In the genomic region with DNA sequence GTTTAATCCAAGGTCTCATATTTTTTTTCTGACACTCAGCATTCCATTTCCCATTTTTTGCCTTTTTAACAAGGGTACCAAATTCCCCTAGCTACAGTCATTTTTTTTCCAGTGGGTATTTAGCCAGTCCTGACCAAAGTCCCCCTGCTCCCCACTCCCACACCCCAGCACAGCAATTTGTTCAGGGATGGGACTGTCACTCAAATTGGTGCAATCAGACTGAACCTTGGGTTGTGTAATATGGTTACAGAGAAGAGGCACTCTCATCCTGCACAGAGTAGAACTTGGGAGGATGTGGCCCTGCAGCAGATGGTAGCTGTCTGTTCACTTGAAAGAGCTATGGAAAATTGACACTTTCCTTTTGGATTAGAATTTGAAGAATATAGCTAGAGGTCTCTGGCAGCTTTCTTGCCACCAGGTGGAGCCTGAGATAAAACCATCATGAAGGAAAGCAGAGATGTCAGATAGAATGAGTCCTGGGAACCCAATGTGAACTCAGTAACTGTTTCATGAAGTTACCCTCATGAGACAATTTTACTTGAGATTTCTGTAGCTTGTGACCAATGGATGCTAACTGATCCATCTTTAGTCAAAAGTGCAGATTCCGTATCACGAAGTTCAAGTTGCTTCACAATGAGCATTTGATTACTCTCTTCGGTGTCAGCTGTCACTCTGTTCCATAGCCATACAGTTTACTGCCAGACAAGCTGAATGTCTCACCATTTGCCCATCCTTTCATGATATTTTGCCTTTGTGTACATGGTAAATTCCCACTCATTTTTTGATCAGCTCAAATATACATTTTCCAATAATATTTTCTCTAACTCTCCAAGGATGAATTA, we compare ENCODE assay signal across 7 cellular contexts.
DNase-seq lines count a peak whose midpoint lies in the region; ATAC-seq and TF ChIP-seq lines count a peak whose summit lies in the region.

No MANE protein-coding gene starts in this region.

- H3K9me3 ChIP-seq in Panc1 (ENCODE audit: control insufficient read depth, insufficient read depth, low read depth, low read length), result no peaks in the 10 kb centered on the region
- no peaks in the 10 kb centered on the region for H3K9me3 ChIP-seq in tibial nerve

- in situ Hi-C loops in Panc1 (cut with HindIII; ENCODE audit: low pct_unique_long_range_greater_than_20kb, low sequenced_read_pairs), result no loop called here

- peak; percentile 30; the same call in 1 of the 2 replicates for TF ChIP-seq CTCF in GM12875 (IDR thresholded peaks at IDR 0.05; ENCODE audit: borderline replicate concordance, insufficient read depth, low read depth, low read length)
- peak; percentile 74 for TF ChIP-seq CTCF in Panc1 (IDR thresholded peaks at IDR 0.05)
- TF ChIP-seq CTCF in fibroblast of villous mesenchyme (IDR thresholded peaks at IDR 0.05; ENCODE audit: insufficient read depth, low read depth, low read length), result peak; percentile 50
- peak in 3 of 5 experiments; percentile 9 to 24 (median 15) for TF ChIP-seq CTCF in tibial nerve (IDR thresholded peaks at IDR 0.05)

- CTCF ChIA-PET in Panc1 (lab: Charles Lee), result interaction anchor here (1.0 to 1.3 kb wide), 3 partner anchors 704 to 903 kb away, joined by 3 to 6 read pairs (median 4); no protein-coding TSS in a partner anchor

- H3K27me3 ChIP-seq in Panc1 (ENCODE audit: control insufficient read depth, insufficient read depth, low read length) (no peaks in the 10 kb centered on the region), tibial nerve (no peaks in the 10 kb centered on the region)

- intact Hi-C loops in Panc1 (cut with micrococcal nuclease; ENCODE audit: unreplicated experiment), result loop anchor here (5.0 to 10.0 kb wide), 3 partner anchors 288 to 902 kb away; no protein-coding TSS in a partner anchor

- TF ChIP-seq POLR2A in tibial nerve (IDR thresholded peaks at IDR 0.05), result no peak

- H3K4me1 ChIP-seq in Panc1 (ENCODE audit: control insufficient read depth, insufficient read depth, low read length) (no peaks in the 10 kb centered on the region), tibial nerve (no peaks in the 10 kb centered on the region)

- peak; percentile 84 for ATAC-seq in Panc1

- DNase-seq in HS-5 (ENCODE audit: low read depth) (peak; percentile 25), Panc1 (ENCODE audit: low read depth, low spot score) (peak; percentile 32), fibroblast of villous mesenchyme (ENCODE audit: low read depth) (peak; percentile 46), tibial nerve (ENCODE audit: low spot score in 2 of 2) (peak in 1 of 2 donors; percentile 40), mesenteric fat pad (ENCODE audit: low spot score) (no peak)
- no peak for DNase-seq in NK-92 treated with Interleukin-12 subunit alpha and Interleukin-12 subunit beta, amount 100 ng/mL, for 24 hours (lab: John Stamatoyannopoulos, UW)

- POLR2A ChIA-PET in Panc1 (lab: Charles Lee), result no interaction called here

- H3K4me3 ChIP-seq in GM12875 (ENCODE audit: low read depth, low read length), result no peak overlapping the region
- no peak overlapping the region for H3K4me3 ChIP-seq in Panc1 (ENCODE audit: low read depth in 2 of 2, low read length in 2 of 2)
- H3K4me3 ChIP-seq in fibroblast of villous mesenchyme (ENCODE audit: low read depth, low read length), result no peak overlapping the region
- H3K4me3 ChIP-seq in tibial nerve, result no peak overlapping the region

- H3K36me3 ChIP-seq in Panc1 (ENCODE audit: control insufficient read depth, insufficient read depth, low read length) (no peaks in the 10 kb centered on the region), tibial nerve (no peaks in the 10 kb centered on the region)

- BruUV-seq in Panc1 (replicated peaks; lab: Mats Ljungman, UMichigan), result no TSS peak

- no peak overlapping the region for H3K27ac ChIP-seq in Panc1 (ENCODE audit: low read length)
- no peak overlapping the region for H3K27ac ChIP-seq in tibial nerve

- no peak for TF ChIP-seq EP300 in tibial nerve (IDR thresholded peaks at IDR 0.05)

- whole genome bisulfite sequencing in tibial nerve, 2 donors, result 75 to 84% methylated on average over 3 of the region's 3 CpGs

Comparison
In these comparisons a context has a peak if more than half of its experiments do, and no peak if none do; other contexts are left out.
1. CTCF ChIP-seq: peak in every context shown above with its lines; median percentile 74 in Panc1; 50 in fibroblast of villous mesenchyme; 30 in GM12875; 15 in tibial nerve.
2. DNase-seq: peak in HS-5 (single experiment), Panc1 (single experiment) and fibroblast of villous mesenchyme (single experiment); none in mesenteric fat pad (single experiment) and NK-92 treated with Interleukin-12 subunit alpha and Interleukin-12 subunit beta, amount 100 ng/mL, for 24 hours (single experiment).